ENCODE assay signal across 16 cellular contexts in the genomic region with DNA sequence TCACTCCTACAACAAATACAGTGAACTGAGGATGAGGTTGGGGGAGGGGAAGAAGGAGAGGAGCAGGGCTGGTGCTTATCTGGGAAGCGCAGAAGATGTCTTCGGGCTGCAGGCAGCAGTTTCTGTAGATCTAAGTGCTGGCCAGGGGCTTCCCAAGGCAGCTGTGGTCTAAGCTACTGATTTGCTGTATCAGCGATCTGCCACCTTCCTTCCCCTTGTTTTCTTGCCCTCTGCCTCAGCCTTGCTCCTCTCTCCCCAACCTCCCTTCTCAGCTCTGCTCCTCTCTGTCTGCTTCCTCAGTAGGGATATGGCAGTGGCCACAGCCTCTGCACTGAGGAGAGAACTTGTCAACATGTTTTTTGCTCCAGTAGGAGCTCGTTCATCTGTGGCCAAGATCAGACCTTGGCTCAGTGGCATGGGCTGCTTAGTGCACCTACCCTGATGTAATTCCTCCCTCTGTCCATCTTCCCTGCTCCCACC. TPM values are rescaled to one million over a fixed set of nuclear protein-coding genes. Genes with fewer than 3 reads are reported as not detected.
DNase-seq lines count a peak whose midpoint lies in the region; ATAC-seq and TF ChIP-seq lines count a peak whose summit lies in the region.
"Had no signal": no experiment of that assay in that cellular context is flagged by ENCODE, and none has a peak within 500 bp of the region (broad histone marks: within the 10 kb centered on the region; RNA-seq: fewer than 3 reads in every experiment).

No MANE protein-coding gene starts in this region.

- peak; percentile 16 for ATAC-seq in mucosa of descending colon
- ATAC-seq: HCT116 had no signal

- H3K27me3 ChIP-seq in MM.1S (replicated peaks; ENCODE audit: insufficient read depth, low read length) (no peaks in the 10 kb centered on the region), fibroblast of lung (ENCODE audit: control insufficient read depth, insufficient read depth, low read length) (no peaks in the 10 kb centered on the region), Peyer's patch (no peaks in the 10 kb centered on the region)
- H3K27me3 ChIP-seq: ascending aorta, testis had no signal

- DNase-seq in ELF-1 (ENCODE audit: low read depth, low spot score): peak; percentile 67
- peak; percentile 85 for DNase-seq in MM.1S
- no peak for DNase-seq in fibroblast of lung (ENCODE audit: low read depth in 2 of 2)
- DNase-seq in mucosa of descending colon: no peak
- DNase-seq in NCI-H1105 (lab: John Stamatoyannopoulos, UW): no peak
- no peak for DNase-seq in Peyer's patch
- no peak for DNase-seq in NCI-H69 (lab: John Stamatoyannopoulos, UW)
- no peak for DNase-seq in EL
- DNase-seq: DMS153, NCI-H1930, NCI-H526 treated with DMSO at 0.1 percent for 48 hours, testis had no signal

- intact Hi-C loops in mucosa of descending colon (cut with DNase I, micrococcal nuclease): no loop called here

- H3K9me2 ChIP-seq in MM.1S (replicated peaks; ENCODE audit: insufficient read depth, low read length): no peaks in the 10 kb centered on the region

- peak overlapping the region; percentile 74 for H3K4me2 ChIP-seq in MM.1S (ENCODE audit: low read depth, low read length)
- H3K4me2 ChIP-seq in fibroblast of lung (ENCODE audit: extremely low read depth, insufficient read depth, low read length): no peak overlapping the region

- H3K9ac ChIP-seq in MM.1S (ENCODE audit: low read length): peak overlapping the region; percentile 49; the same call in 1 of the 2 replicates
- H3K9ac ChIP-seq in fibroblast of lung (ENCODE audit: insufficient read depth, low read length): no peak overlapping the region

- TF ChIP-seq POLR2A in Peyer's patch (IDR thresholded peaks at IDR 0.05): no peak

- peaks cover 8% of the 10 kb centered on the region; the same call in 1 of the 2 replicates for H3F3A ChIP-seq in MM.1S (ENCODE audit: insufficient read depth, low read length)

- H2AFZ ChIP-seq in MM.1S (ENCODE audit: low read length) (peak overlapping the region; percentile 76), fibroblast of lung (ENCODE audit: low read length) (peak overlapping the region; percentile 69)

- H3K36me3 ChIP-seq in MM.1S (replicated peaks; ENCODE audit: insufficient read depth, low read length) (no peaks in the 10 kb centered on the region), fibroblast of lung (ENCODE audit: control insufficient read depth, insufficient read depth, low read length) (no peaks in the 10 kb centered on the region), mucosa of descending colon (ENCODE audit: low read depth) (no peaks in the 10 kb centered on the region), Peyer's patch (no peaks in the 10 kb centered on the region)
- H3K36me3 ChIP-seq: ascending aorta had no signal

- peak overlapping the region; percentile 71 for H3K27ac ChIP-seq in MM.1S (ENCODE audit: low read length)
- no peak overlapping the region for H3K27ac ChIP-seq in fibroblast of lung (ENCODE audit: insufficient read depth, low read length)
- no peak overlapping the region for H3K27ac ChIP-seq in Peyer's patch
- H3K27ac ChIP-seq: ascending aorta, coronary artery, HL-60, testis had no signal

- H3K79me2 ChIP-seq in MM.1S (ENCODE audit: low read length) (no peaks in the 10 kb centered on the region), fibroblast of lung (ENCODE audit: control insufficient read depth, insufficient read depth, low read length) (no peaks in the 10 kb centered on the region)

- H3K4me1 ChIP-seq in MM.1S (ENCODE audit: low read length) (peaks cover 10% of the 10 kb centered on the region), fibroblast of lung (ENCODE audit: control insufficient read depth, extremely low read depth, insufficient read depth, low read length) (peaks cover 3% of the 10 kb centered on the region), mucosa of descending colon (ENCODE audit: low read depth) (no peaks in the 10 kb centered on the region), Peyer's patch (no peaks in the 10 kb centered on the region)
- H3K4me1 ChIP-seq: ascending aorta, testis had no signal

- H3K9me3 ChIP-seq in MM.1S (replicated peaks; ENCODE audit: insufficient read depth, low read length) (no peaks in the 10 kb centered on the region), fibroblast of lung (ENCODE audit: control insufficient read depth, insufficient read depth, low read depth, low read length) (no peaks in the 10 kb centered on the region), mucosa of descending colon (no peaks in the 10 kb centered on the region), Peyer's patch (no peaks in the 10 kb centered on the region)
- H3K9me3 ChIP-seq: ascending aorta, testis had no signal

- TF ChIP-seq CTCF in MM.1S (IDR thresholded peaks at IDR 0.05; ENCODE audit: low read length) (no peak), fibroblast of lung (conservative IDR thresholded peaks at IDR 0.05 in 1 of 2, IDR thresholded peaks at IDR 0.05 in 1 of 2; ENCODE audit: low read depth in 1 of 2, low read length in 2 of 2) (no peak), mucosa of descending colon (IDR thresholded peaks at IDR 0.05) (no peak), Peyer's patch (IDR thresholded peaks at IDR 0.05) (no peak)

- peak overlapping the region; percentile 35 for H3K4me3 ChIP-seq in MM.1S (ENCODE audit: low read length)
- no peak overlapping the region for H3K4me3 ChIP-seq in fibroblast of lung (replicated peaks in 1 of 4; ENCODE audit: control extremely low read depth in 1 of 4, insufficient read depth in 1 of 4, low read depth in 3 of 4, low read length in 4 of 4)
- H3K4me3 ChIP-seq in mucosa of descending colon: no peak overlapping the region
- no peak overlapping the region for H3K4me3 ChIP-seq in Peyer's patch
- H3K4me3 ChIP-seq: ascending aorta, coronary artery, testis had no signal

- no peaks in the 10 kb centered on the region for H4K20me1 ChIP-seq in MM.1S (ENCODE audit: insufficient read depth, low read length)
- no peaks in the 10 kb centered on the region for H4K20me1 ChIP-seq in fibroblast of lung (ENCODE audit: control insufficient read depth, extremely low read depth, insufficient read depth, low read length)

RNA-seq across cellular contexts. Expression of a gene that starts 42.8 kb away (rescaled TPM):
- total RNA-seq in fibroblast of lung (978 and 1,649 TPM in 2 replicates), mucosa of descending colon (100 to 1,000 TPM in 2 of 3 donors, 10 to 100 TPM in 1; 78.0 to 209 (median 126) TPM), Peyer's patch (100 to 1,000 TPM in 2 of 4 donors, 10 to 100 TPM in 2; 88.8 to 179 (median 116) TPM)
- polyA plus RNA-seq in fibroblast of lung: 768 and 830 TPM in 2 replicates
- 226 and 274 TPM in 2 replicates for polyA plus RNA-seq in fibroblast of lung (2012)
- polyA minus RNA-seq in fibroblast of lung (ENCODE audit: low replicate concordance): 138 and 171 TPM in 2 replicates

Comparison
In these comparisons a context has a peak if more than half of its experiments do, and no peak if none do; other contexts are left out.
1. DNase-seq: peak in ELF-1 (single experiment) and MM.1S (single experiment); none in fibroblast of lung (0 of 2), mucosa of descending colon (0 of 3), NCI-H1105 (single experiment), Peyer's patch (0 of 3), NCI-H69 (single experiment) and EL (single experiment).